In the genomic region with DNA sequence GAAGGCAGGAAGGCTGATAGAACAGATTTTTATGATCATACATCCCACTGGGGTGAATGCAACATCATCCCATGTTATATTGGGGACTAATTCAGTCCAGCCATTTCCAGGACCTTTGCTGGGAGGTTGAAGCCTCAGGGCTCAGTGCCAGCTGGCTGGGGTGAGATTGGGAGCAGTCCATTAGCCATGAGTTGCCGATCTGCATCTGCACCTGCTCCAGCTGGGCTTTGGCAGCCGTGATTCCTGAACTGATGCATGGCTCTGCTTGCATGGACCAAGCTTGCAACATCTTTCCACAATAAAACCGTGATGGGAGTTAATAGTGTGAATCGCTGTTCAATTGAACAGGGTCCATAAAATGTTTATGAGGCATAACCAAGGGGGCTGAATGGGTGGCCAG, we compare ENCODE assay signal across 19 cellular contexts.
DNase-seq lines count a peak whose midpoint lies in the region; ATAC-seq and TF ChIP-seq lines count a peak whose summit lies in the region.
"Had no signal": no experiment of that assay in that cellular context is flagged by ENCODE, and none has a peak within 500 bp of the region (broad histone marks: within the 10 kb centered on the region; RNA-seq: fewer than 3 reads in every experiment).

No MANE protein-coding gene starts in this region.

- no peaks in the 10 kb centered on the region for H3K27me3 ChIP-seq in upper lobe of right lung
- H3K27me3 ChIP-seq: SJSA1, tibial artery had no signal

- TF ChIP-seq CTCF in fibroblast of the aortic adventitia (IDR thresholded peaks at IDR 0.05; ENCODE audit: insufficient read depth, low read length) = no peak
- no peak for TF ChIP-seq CTCF in upper lobe of right lung (IDR thresholded peaks at IDR 0.05)

- H3K4me1 Mint-ChIP-seq in activated CD4-positive, alpha-beta T cell treated with anti-CD3 and anti-CD28 coated beads, Interleukin-2, amount 10 ng/mL, durations not matched to agents 24 days and 14 days = no peaks in the 10 kb centered on the region
- no peaks in the 10 kb centered on the region for H3K4me1 Mint-ChIP-seq in activated CD4-positive, alpha-beta T cell treated with anti-CD3 and anti-CD28 coated beads, Interleukin-2, amount 10 ng/mL, durations not matched to agents 7 days and 5 days
- H3K4me1 Mint-ChIP-seq: activated CD8-positive, alpha-beta memory T cell treated with anti-CD3 and anti-CD28 coated beads, Interleukin-2, amount 10 ng/mL, durations not matched to agents 7 days and 5 days had no signal

- no peaks in the 10 kb centered on the region for H3K9me3 ChIP-seq in upper lobe of right lung
- H3K9me3 ChIP-seq: SJSA1 had no signal

- H3K9me3 Mint-ChIP-seq in activated CD4-positive, alpha-beta T cell treated with anti-CD3 and anti-CD28 coated beads, Interleukin-2, amount 10 ng/mL, durations not matched to agents 24 days and 14 days = no peaks in the 10 kb centered on the region
- H3K9me3 Mint-ChIP-seq in activated CD4-positive, alpha-beta T cell treated with anti-CD3 and anti-CD28 coated beads, Interleukin-2, amount 10 ng/mL, durations not matched to agents 7 days and 5 days = peaks cover 13% of the 10 kb centered on the region
- H3K9me3 Mint-ChIP-seq: activated T-helper 2 cell treated with anti-CD3 and anti-CD28 coated beads, Interferon-gamma antibody, Interleukin-2, Interleukin-4, amounts not matched to agents 10 μg/mL and 5 μg/mL and 100 μg/mL, durations not matched to agents 14 hours and 24 hours and 36 hours had no signal

- H3K27me3 Mint-ChIP-seq in activated CD4-positive, alpha-beta T cell treated with anti-CD3 and anti-CD28 coated beads, Interleukin-2, amount 10 ng/mL, durations not matched to agents 24 days and 14 days = no peaks in the 10 kb centered on the region
- no peaks in the 10 kb centered on the region for H3K27me3 Mint-ChIP-seq in activated CD4-positive, alpha-beta T cell treated with anti-CD3 and anti-CD28 coated beads, Interleukin-2, amount 10 ng/mL, durations not matched to agents 7 days and 5 days
- H3K27me3 Mint-ChIP-seq: activated CD8-positive, alpha-beta memory T cell treated with anti-CD3 and anti-CD28 coated beads, Interleukin-2, amount 10 ng/mL, durations not matched to agents 7 days and 5 days; naive thymus-derived CD8-positive, alpha-beta T cell; progenitor cell of endocrine pancreas had no signal

- POLR2A ChIA-PET in activated CD4-positive, alpha-beta T cell treated with anti-CD3 and anti-CD28 coated beads, Interleukin-2, amount 10 ng/mL, durations not matched to agents 7 days and 5 days (lab: Charles Lee) = no interaction called here

- no peaks in the 10 kb centered on the region for H3K4me1 ChIP-seq in upper lobe of right lung
- H3K4me1 ChIP-seq: SJSA1, tibial artery had no signal

- H3K4me3 ChIP-seq in fibroblast of the aortic adventitia (ENCODE audit: low read depth, low read length) = no peak overlapping the region
- H3K4me3 ChIP-seq in upper lobe of right lung = no peak overlapping the region
- H3K4me3 ChIP-seq: SJSA1, tibial artery had no signal

- H3K36me3 Mint-ChIP-seq in activated CD4-positive, alpha-beta T cell treated with anti-CD3 and anti-CD28 coated beads, Interleukin-2, amount 10 ng/mL, durations not matched to agents 24 days and 14 days (ENCODE audit: low read depth) = peaks cover 9% of the 10 kb centered on the region
- peaks cover 20% of the 10 kb centered on the region for H3K36me3 Mint-ChIP-seq in activated CD4-positive, alpha-beta T cell treated with anti-CD3 and anti-CD28 coated beads, Interleukin-2, amount 10 ng/mL, durations not matched to agents 7 days and 5 days (ENCODE audit: low read depth)

- ATAC-seq in upper lobe of right lung (no peak), GM21723 (IDR thresholded peaks at IDR 0.05; ENCODE audit: unreplicated experiment) (no peak), HG03571 (IDR thresholded peaks at IDR 0.05; ENCODE audit: unreplicated experiment) (no peak)
- ATAC-seq: activated CD8-positive, alpha-beta memory T cell treated with anti-CD3 and anti-CD28 coated beads, Interleukin-2, amount 10 ng/mL, durations not matched to agents 7 days and 5 days; naive thymus-derived CD8-positive, alpha-beta T cell had no signal

- peak; percentile 41 for DNase-seq in activated CD4-positive, alpha-beta T cell treated with anti-CD3 and anti-CD28 coated beads, Interleukin-2, amount 10 ng/mL, durations not matched to agents 24 days and 14 days
- DNase-seq in activated CD4-positive, alpha-beta T cell treated with anti-CD3 and anti-CD28 coated beads, Interleukin-2, amount 10 ng/mL, durations not matched to agents 7 days and 5 days = no peak
- DNase-seq in NCI-H345 (lab: John Stamatoyannopoulos, UW) = peak; percentile 95
- DNase-seq in fibroblast of the aortic adventitia (ENCODE audit: low read depth) = peak; percentile 6
- peak; percentile 35 for DNase-seq in upper lobe of right lung
- DNase-seq in stimulated activated CD4-positive, alpha-beta T cell treated with anti-CD3 and anti-CD28 coated beads, Interleukin-12 subunit alpha, Interleukin-12 subunit beta, amount 100 ng/mL, for 4 hours = no peak
- DNase-seq: activated CD4-positive, CD25-positive, alpha-beta regulatory T cell treated with anti-CD3 and anti-CD28 coated beads, Interleukin-2, amount 50 U/mL, for 72 hours; activated CD8-positive, alpha-beta memory T cell treated with anti-CD3 and anti-CD28 coated beads, Interleukin-2, amount 10 ng/mL, durations not matched to agents 7 days and 5 days; naive thymus-derived CD8-positive, alpha-beta T cell; NCI-H2227 treated with DMSO at 0.1 percent for 48 hours; stimulated activated naive CD4-positive, alpha-beta T cell; T-helper 9 cell; tibial artery had no signal

- H3K4me3 Mint-ChIP-seq in activated CD4-positive, alpha-beta T cell treated with anti-CD3 and anti-CD28 coated beads, Interleukin-2, amount 10 ng/mL, durations not matched to agents 24 days and 14 days = no peak overlapping the region
- H3K4me3 Mint-ChIP-seq in activated CD4-positive, alpha-beta T cell treated with anti-CD3 and anti-CD28 coated beads, Interleukin-2, amount 10 ng/mL, durations not matched to agents 7 days and 5 days = no peak overlapping the region
- H3K4me3 Mint-ChIP-seq: activated CD8-positive, alpha-beta memory T cell treated with anti-CD3 and anti-CD28 coated beads, Interleukin-2, amount 10 ng/mL, durations not matched to agents 7 days and 5 days; naive thymus-derived CD8-positive, alpha-beta T cell had no signal

- intact Hi-C loops in activated CD4-positive, alpha-beta T cell treated with anti-CD3 and anti-CD28 coated beads, Interleukin-2, amount 10 ng/mL, durations not matched to agents 24 days and 14 days (cut with micrococcal nuclease) = no loop called here
- intact Hi-C loops in upper lobe of right lung (cut with DNase I) = no loop called here

- CTCF ChIA-PET in activated CD4-positive, alpha-beta T cell treated with anti-CD3 and anti-CD28 coated beads, Interleukin-2, amount 10 ng/mL, durations not matched to agents 7 days and 5 days (lab: Charles Lee) = no interaction called here

- H3K27ac ChIP-seq in upper lobe of right lung = no peak overlapping the region
- H3K27ac ChIP-seq: C4-2B, SJSA1, tibial artery had no signal

- no peak overlapping the region for H3K27ac Mint-ChIP-seq in activated CD4-positive, alpha-beta T cell treated with anti-CD3 and anti-CD28 coated beads, Interleukin-2, amount 10 ng/mL, durations not matched to agents 24 days and 14 days
- no peak overlapping the region for H3K27ac Mint-ChIP-seq in activated CD4-positive, alpha-beta T cell treated with anti-CD3 and anti-CD28 coated beads, Interleukin-2, amount 10 ng/mL, durations not matched to agents 7 days and 5 days
- H3K27ac Mint-ChIP-seq: activated CD8-positive, alpha-beta memory T cell treated with anti-CD3 and anti-CD28 coated beads, Interleukin-2, amount 10 ng/mL, durations not matched to agents 7 days and 5 days; activated T-helper 2 cell treated with anti-CD3 and anti-CD28 coated beads, Interferon-gamma antibody, Interleukin-2, Interleukin-4, amounts not matched to agents 10 μg/mL and 5 μg/mL and 100 μg/mL, durations not matched to agents 14 hours and 24 hours and 36 hours; naive thymus-derived CD8-positive, alpha-beta T cell; progenitor cell of endocrine pancreas had no signal

- H3K36me3 ChIP-seq in upper lobe of right lung = peaks cover 5% of the 10 kb centered on the region
- H3K36me3 ChIP-seq: SJSA1 had no signal

Comparison
In these comparisons a context has a peak if more than half of its experiments do, and no peak if none do; other contexts are left out.
1. DNase-seq: peak in activated CD4-positive, alpha-beta T cell treated with anti-CD3 and anti-CD28 coated beads, Interleukin-2, amount 10 ng/mL, durations not matched to agents 24 days and 14 days (single experiment), NCI-H345 (single experiment), fibroblast of the aortic adventitia (single experiment) and upper lobe of right lung (single experiment); none in activated CD4-positive, alpha-beta T cell treated with anti-CD3 and anti-CD28 coated beads, Interleukin-2, amount 10 ng/mL, durations not matched to agents 7 days and 5 days (single experiment) and stimulated activated CD4-positive, alpha-beta T cell treated with anti-CD3 and anti-CD28 coated beads, Interleukin-12 subunit alpha, Interleukin-12 subunit beta, amount 100 ng/mL, for 4 hours (single experiment).